ENCODE assay signal across 1 cellular context in genomic region chr17:46193626-46194392, GRCh38.
TF ChIP-seq lines count a peak whose summit lies in the region.

No MANE protein-coding gene starts in this region.

TF ChIP-seq in SK-N-SH, 30 proteins besides CTCF, POLR2A, EP300 and RAD21 (continued from another document):
- TF ChIP-seq USF2 (IDR thresholded peaks at IDR 0.05; ENCODE audit: borderline replicate concordance, low read depth, low read length) (no peak), RCOR1 (IDR thresholded peaks at IDR 0.05; ENCODE audit: low read length) (peak; percentile 13; the same call in 1 of the 2 replicates), NRF1 (IDR thresholded peaks at IDR 0.05; ENCODE audit: low read depth, low read length) (peak; percentile 98), TAF1 (IDR thresholded peaks at IDR 0.05; ENCODE audit: borderline replicate concordance, low read depth, low read length) (peak; percentile 57), NFIC (IDR thresholded peaks at IDR 0.05; ENCODE audit: borderline replicate concordance) (peak; percentile 30; the same call in 1 of the 2 replicates), JUND (IDR thresholded peaks at IDR 0.05) (no peak), EZH2phosphoT487 (IDR thresholded peaks at IDR 0.05; ENCODE audit: borderline replicate concordance, low read depth) (no peak), YY1 (IDR thresholded peaks at IDR 0.05; ENCODE audit: low read depth) (peak; percentile 69), GABPA (IDR thresholded peaks at IDR 0.05; ENCODE audit: low read depth) (peak; percentile 90), FOXM1 (IDR thresholded peaks at IDR 0.05; ENCODE audit: low read depth) (0 out of 2 replicates have a peak, but pooled peaks have one; percentile 11), SIN3A (IDR thresholded peaks at IDR 0.05; ENCODE audit: borderline replicate concordance, low read depth, low read length) (no peak; the same call in 1 of the 2 replicates), PBX3 (IDR thresholded peaks at IDR 0.05) (0 out of 2 replicates have a peak, but pooled peaks have one; percentile 28)
- TF ChIP-seq, protein P1, sequence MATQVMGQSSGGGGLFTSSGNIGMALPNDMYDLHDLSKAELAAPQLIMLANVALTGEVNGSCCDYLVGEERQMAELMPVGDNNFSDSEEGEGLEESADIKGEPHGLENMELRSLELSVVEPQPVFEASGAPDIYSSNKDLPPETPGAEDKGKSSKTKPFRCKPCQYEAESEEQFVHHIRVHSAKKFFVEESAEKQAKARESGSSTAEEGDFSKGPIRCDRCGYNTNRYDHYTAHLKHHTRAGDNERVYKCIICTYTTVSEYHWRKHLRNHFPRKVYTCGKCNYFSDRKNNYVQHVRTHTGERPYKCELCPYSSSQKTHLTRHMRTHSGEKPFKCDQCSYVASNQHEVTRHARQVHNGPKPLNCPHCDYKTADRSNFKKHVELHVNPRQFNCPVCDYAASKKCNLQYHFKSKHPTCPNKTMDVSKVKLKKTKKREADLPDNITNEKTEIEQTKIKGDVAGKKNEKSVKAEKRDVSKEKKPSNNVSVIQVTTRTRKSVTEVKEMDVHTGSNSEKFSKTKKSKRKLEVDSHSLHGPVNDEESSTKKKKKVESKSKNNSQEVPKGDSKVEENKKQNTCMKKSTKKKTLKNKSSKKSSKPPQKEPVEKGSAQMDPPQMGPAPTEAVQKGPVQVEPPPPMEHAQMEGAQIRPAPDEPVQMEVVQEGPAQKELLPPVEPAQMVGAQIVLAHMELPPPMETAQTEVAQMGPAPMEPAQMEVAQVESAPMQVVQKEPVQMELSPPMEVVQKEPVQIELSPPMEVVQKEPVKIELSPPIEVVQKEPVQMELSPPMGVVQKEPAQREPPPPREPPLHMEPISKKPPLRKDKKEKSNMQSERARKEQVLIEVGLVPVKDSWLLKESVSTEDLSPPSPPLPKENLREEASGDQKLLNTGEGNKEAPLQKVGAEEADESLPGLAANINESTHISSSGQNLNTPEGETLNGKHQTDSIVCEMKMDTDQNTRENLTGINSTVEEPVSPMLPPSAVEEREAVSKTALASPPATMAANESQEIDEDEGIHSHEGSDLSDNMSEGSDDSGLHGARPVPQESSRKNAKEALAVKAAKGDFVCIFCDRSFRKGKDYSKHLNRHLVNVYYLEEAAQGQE (IDR thresholded peaks at IDR 0.05; ENCODE audit: low read depth, low read length), result no peak
